In the genomic region with DNA sequence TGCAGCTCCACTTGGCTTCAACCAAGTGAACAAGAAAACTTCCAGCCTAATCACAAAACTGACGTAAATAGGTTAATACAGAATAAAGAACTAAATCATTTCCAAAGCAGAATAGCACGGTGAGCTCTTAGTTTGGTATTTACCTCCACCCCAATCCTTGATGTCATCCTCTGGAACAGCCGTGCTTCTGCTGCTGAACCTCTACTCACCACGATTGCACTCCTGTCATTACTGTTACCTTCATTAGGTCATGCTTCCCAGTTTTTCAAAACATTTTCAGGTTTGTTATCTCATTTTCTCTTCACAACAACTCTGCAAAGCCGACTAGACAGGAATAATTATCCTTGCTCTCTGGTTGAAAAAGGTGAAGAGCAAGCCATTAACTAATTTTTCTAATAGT, we compare ENCODE assay signal across 6 cellular contexts.
"Had no signal": no experiment of that assay in that cellular context is flagged by ENCODE, and none has a peak within 500 bp of the region (broad histone marks: within the 10 kb centered on the region; RNA-seq: fewer than 3 reads in every experiment).

No MANE protein-coding gene starts in this region.

- H3K4me3 ChIP-seq: GM23248, HAP-1 had no signal

- H2AFZ ChIP-seq: GM23248 had no signal

- DNase-seq: GM23248, GOT3, H7, IMR-90, KBM-7 had no signal

- H3K9me3 ChIP-seq: HAP-1 had no signal

- H3K9ac ChIP-seq: GM23248 had no signal

- H3K27ac ChIP-seq: GM23248 had no signal

- H3K36me3 ChIP-seq: HAP-1 had no signal
